Comparison of ENCODE assay signal across 14 cellular contexts in the genomic region with DNA sequence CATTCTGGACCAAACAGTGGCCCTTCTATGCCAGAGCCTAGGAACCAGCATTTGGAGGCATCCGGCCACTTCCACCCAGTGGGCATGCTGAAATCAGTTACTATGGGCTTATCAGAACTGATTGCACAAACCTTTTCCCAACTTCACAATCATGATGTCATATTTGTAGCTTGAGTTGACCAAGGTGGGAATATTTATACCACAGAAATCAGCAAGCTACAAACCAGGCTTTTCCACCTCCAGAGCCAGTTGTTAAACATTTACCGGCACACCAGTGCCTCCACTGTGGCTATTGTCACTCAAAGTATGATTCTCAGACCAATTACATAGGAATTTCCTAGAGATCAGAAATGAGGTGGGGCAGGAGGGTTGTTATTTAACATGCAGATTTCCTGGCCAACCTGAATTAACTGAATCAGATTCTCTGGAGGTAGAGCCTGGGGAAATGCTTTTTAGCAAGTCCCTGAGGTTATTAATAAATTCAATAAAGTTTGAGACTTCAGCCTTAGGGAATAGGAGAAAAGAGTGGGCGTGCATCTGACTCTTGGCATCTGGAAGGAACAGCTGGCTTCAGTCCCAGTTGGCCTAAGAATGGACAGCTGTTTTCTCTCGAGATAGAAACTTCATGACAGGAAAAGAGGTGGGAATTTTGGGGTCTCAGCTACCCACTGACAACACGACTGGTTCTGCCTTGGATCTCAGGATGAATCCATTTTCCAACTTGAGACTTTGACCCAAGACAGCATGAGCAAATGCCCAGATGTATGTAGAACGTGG.
DNase-seq lines count a peak whose midpoint lies in the region; ATAC-seq, FAIRE-seq and TF ChIP-seq lines count a peak whose summit lies in the region.
"Had no signal": no experiment of that assay in that cellular context is flagged by ENCODE, and none has a peak within 500 bp of the region (broad histone marks: within the 10 kb centered on the region; RNA-seq: fewer than 3 reads in every experiment).

No MANE protein-coding gene starts in this region.

- H3K79me2 ChIP-seq in HepG2 (ENCODE audit: insufficient read depth, low read length): no peaks in the 10 kb centered on the region

- TF ChIP-seq EP300 in HepG2 (IDR thresholded peaks at IDR 0.05; ENCODE audit: low read depth in 2 of 2, low read length in 2 of 2): no peak
- TF ChIP-seq EP300 in HepG2 (CRISPR knock-in tag; IDR thresholded peaks at IDR 0.05; ENCODE audit: borderline replicate concordance): no peak

- no peak for TF ChIP-seq POLR2A in HepG2 (IDR thresholded peaks at IDR 0.05; ENCODE audit: insufficient read depth in 1 of 2, low read depth in 2 of 2, low read length in 2 of 2)

- 51% methylated on average over 6 of the region's 6 CpGs for WGBS in HepG2 (ENCODE audit: low lambda C conversion rate)

- H3K9me3 Mint-ChIP-seq in IgD-negative memory B cell: no peaks in the 10 kb centered on the region
- H3K9me3 Mint-ChIP-seq: effector memory CD8-positive, alpha-beta T cell had no signal

- TF ChIP-seq CTCF in cardiac fibroblast (IDR thresholded peaks at IDR 0.05; ENCODE audit: low read depth, low read length) (no peak), HepG2 (CRISPR knock-in tag; IDR thresholded peaks at IDR 0.05) (no peak)

- H3K9ac ChIP-seq in HepG2 (ENCODE audit: insufficient read depth, low read depth, low read length): no peak overlapping the region

- peak overlapping the region in 1 of 3 donors; percentile 13 for H3K27ac Mint-ChIP-seq in IgD-negative memory B cell

- peak overlapping the region; percentile 68 for H3K4me2 ChIP-seq in HepG2 (ENCODE audit: low read depth, low read length)

- no peaks in the 10 kb centered on the region for H3K36me3 ChIP-seq in HepG2 (replicated peaks in 1 of 2; ENCODE audit: control insufficient read depth in 1 of 2, insufficient read depth in 2 of 2, low read length in 2 of 2)

- no peak overlapping the region for H3K27ac ChIP-seq in HepG2 (ENCODE audit: extremely low read length, insufficient read depth, low read length)
- H3K27ac ChIP-seq in skin epidermis: peak overlapping the region in 16 of 21 experiments; percentile 25 to 90 (median 80)

- H3K27me3 ChIP-seq in HepG2 (ENCODE audit: control insufficient read depth in 1 of 2, insufficient read depth in 2 of 2, low read length in 2 of 2): no peaks in the 10 kb centered on the region

- no peak for ATAC-seq in HepG2
- ATAC-seq in GM21360 (IDR thresholded peaks at IDR 0.05; ENCODE audit: unreplicated experiment): no peak
- ATAC-seq: effector memory CD8-positive, alpha-beta T cell had no signal

- H4K20me1 ChIP-seq in HepG2 (ENCODE audit: insufficient read depth, low read length): no peaks in the 10 kb centered on the region

- FAIRE-seq in HepG2 (lab: Jason Lieb, UNC): no peak

- H3K36me3 Mint-ChIP-seq in IgD-negative memory B cell: no peaks in the 10 kb centered on the region

- no peak overlapping the region for H2AFZ ChIP-seq in HepG2 (ENCODE audit: low read length)

- H3K4me3 ChIP-seq in cardiac fibroblast (replicated peaks in 1 of 2; ENCODE audit: low read depth in 2 of 2, low read length in 2 of 2): no peak overlapping the region
- no peak overlapping the region for H3K4me3 ChIP-seq in HepG2 (replicated peaks in 1 of 3; ENCODE audit: insufficient read depth in 1 of 3, low read depth in 2 of 3, low read length in 3 of 3)
- H3K4me3 ChIP-seq in skin epidermis: no peak overlapping the region

- peaks cover 11 to 36% (median 28%) of the 10 kb centered on the region in 3 donors for H3K4me1 Mint-ChIP-seq in IgD-negative memory B cell

- no peak for TF ChIP-seq RAD21 in HepG2 (CRISPR knock-in tag; IDR thresholded peaks at IDR 0.05)

- H3K9me3 ChIP-seq in HepG2 (ENCODE audit: low read length): no peaks in the 10 kb centered on the region

- H3K4me3 Mint-ChIP-seq in IgD-negative memory B cell: peak overlapping the region in 3 of 4 donors; percentile 1 to 57 (median 38)

- POLR2A ChIA-PET in HepG2 (lab: Yijun Ruan, JAX): interaction anchor here (0.6 to 1.4 kb wide), 2 partner anchors 47 to 139 kb away, joined by 3 to 4 read pairs; no protein-coding TSS in a partner anchor

- CTCF ChIA-PET in HepG2 (lab: Yijun Ruan, JAX; ENCODE audit: low intra/inter-chr PET ratio, low total read pairs): no interaction called here

- no peaks in the 10 kb centered on the region for H3K27me3 Mint-ChIP-seq in IgD-negative memory B cell
- H3K27me3 Mint-ChIP-seq: effector memory CD8-positive, alpha-beta T cell had no signal

- intact Hi-C loops in HepG2 (cut with micrococcal nuclease; ENCODE audit: unreplicated experiment): no loop called here

- no TSS peak for BruUV-seq in HepG2 (replicated peaks; lab: Mats Ljungman, UMichigan)

- in situ Hi-C loops in HepG2 (cut with HindIII; ENCODE audit: extremely low pct_ligation_motif_present, low pct_unique_long_range_greater_than_20kb): no loop called here

- DNase-seq in cardiac fibroblast (ENCODE audit: low read depth in 2 of 2) (peak; percentile 38 to 86), HepG2 (ENCODE audit: low spot score) (no peak), A172 (ENCODE audit: low spot score) (no peak), NCI-H69 (lab: John Stamatoyannopoulos, UW) (no peak), NCI-H510A (lab: John Stamatoyannopoulos, UW) (no peak)
- DNase-seq: activated gamma-delta T cell treated with Interleukin-2 at 50 U/mL for 16 hours; effector memory CD8-positive, alpha-beta T cell; left cardiac atrium; NCI-H1930; RPMI8226; stimulated activated CD4-positive, alpha-beta T cell treated with anti-CD3 and anti-CD28 coated beads, Interleukin-12 subunit alpha, Interleukin-12 subunit beta, amount 100 ng/mL, for 4 hours had no signal

- H3K4me1 ChIP-seq in HepG2 (ENCODE audit: insufficient read depth, low read length): peaks cover 68% of the 10 kb centered on the region

TF ChIP-seq in HepG2, 621 proteins besides CTCF, POLR2A, EP300 and RAD21 (continues in another document):
- TF ChIP-seq ZNF788 (CRISPR knock-in tag; IDR thresholded peaks at IDR 0.05; ENCODE audit: borderline replicate concordance): no peak
- no peak for TF ChIP-seq SAFB2 (CRISPR knock-in tag; IDR thresholded peaks at IDR 0.05; ENCODE audit: borderline replicate concordance, low read depth)
- no peak for TF ChIP-seq TRIM24 (CRISPR knock-in tag; IDR thresholded peaks at IDR 0.05)
- TF ChIP-seq, protein P1, sequence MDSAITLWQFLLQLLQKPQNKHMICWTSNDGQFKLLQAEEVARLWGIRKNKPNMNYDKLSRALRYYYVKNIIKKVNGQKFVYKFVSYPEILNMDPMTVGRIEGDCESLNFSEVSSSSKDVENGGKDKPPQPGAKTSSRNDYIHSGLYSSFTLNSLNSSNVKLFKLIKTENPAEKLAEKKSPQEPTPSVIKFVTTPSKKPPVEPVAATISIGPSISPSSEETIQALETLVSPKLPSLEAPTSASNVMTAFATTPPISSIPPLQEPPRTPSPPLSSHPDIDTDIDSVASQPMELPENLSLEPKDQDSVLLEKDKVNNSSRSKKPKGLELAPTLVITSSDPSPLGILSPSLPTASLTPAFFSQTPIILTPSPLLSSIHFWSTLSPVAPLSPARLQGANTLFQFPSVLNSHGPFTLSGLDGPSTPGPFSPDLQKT (CRISPR knock-in tag; IDR thresholded peaks at IDR 0.05; ENCODE audit: borderline replicate concordance): no peak
- TF ChIP-seq, protein P2, sequence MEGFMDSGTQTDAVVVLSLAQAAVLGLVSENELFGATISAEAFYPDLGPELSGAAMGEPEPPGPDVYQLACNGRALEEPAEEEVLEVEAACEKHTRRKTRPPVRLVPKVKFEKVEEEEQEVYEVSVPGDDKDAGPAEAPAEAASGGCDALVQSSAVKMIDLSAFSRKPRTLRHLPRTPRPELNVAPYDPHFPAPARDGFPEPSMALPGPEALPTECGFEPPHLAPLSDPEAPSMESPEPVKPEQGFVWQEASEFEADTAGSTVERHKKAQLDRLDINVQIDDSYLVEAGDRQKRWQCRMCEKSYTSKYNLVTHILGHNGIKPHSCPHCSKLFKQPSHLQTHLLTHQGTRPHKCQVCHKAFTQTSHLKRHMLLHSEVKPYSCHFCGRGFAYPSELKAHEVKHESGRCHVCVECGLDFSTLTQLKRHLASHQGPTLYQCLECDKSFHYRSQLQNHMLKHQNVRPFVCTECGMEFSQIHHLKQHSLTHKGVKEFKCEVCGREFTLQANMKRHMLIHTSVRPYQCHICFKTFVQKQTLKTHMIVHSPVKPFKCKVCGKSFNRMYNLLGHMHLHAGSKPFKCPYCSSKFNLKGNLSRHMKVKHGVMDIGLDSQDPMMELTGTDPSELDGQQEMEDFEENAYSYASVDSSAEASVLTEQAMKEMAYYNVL (CRISPR knock-in tag; IDR thresholded peaks at IDR 0.05; ENCODE audit: borderline replicate concordance): no peak
- no peak for TF ChIP-seq SKIL (CRISPR knock-in tag; IDR thresholded peaks at IDR 0.05; ENCODE audit: borderline replicate concordance)
- no peak for TF ChIP-seq ZNF569 (CRISPR knock-in tag; IDR thresholded peaks at IDR 0.05; ENCODE audit: borderline replicate concordance)
- no peak for TF ChIP-seq ZNF367 (CRISPR knock-in tag; IDR thresholded peaks at IDR 0.05; ENCODE audit: borderline replicate concordance)
- TF ChIP-seq FOSL2 (CRISPR knock-in tag; IDR thresholded peaks at IDR 0.05): no peak
- TF ChIP-seq, protein P3, sequence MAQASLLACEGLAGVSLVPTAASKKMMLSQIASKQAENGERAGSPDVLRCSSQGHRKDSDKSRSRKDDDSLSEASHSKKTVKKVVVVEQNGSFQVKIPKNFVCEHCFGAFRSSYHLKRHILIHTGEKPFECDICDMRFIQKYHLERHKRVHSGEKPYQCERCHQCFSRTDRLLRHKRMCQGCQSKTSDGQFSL (CRISPR knock-in tag; IDR thresholded peaks at IDR 0.05): no peak

Comparison
In these comparisons a context has a peak if more than half of its experiments do, and no peak if none do; other contexts are left out.
1. DNase-seq: peak in cardiac fibroblast (2 of 2); none in HepG2 (single experiment), A172 (single experiment), NCI-H69 (single experiment) and NCI-H510A (single experiment).